Comparison of ENCODE assay signal across 8 cellular contexts in the genomic region with DNA sequence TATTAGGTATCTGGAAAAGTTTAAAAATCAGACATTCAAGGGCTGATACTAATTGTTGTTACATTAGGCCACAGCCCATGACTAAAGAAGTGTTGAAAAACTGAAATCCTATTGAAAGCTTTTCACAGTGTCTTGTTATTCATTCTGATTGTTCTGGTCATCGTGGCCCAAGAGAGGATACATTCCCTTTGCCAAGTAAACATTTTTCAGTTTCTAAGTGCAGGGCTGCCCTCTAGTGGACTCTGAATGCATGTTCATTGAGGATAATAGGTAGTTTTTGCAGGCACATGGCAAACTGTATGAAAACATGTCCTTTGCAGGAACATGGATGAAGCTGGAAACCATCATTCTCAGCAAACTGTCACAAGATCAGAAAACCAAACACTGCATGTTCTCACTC.
A peak's percentile ranks its signal among the peaks of the same experiment; 100 is the strongest.
DNase-seq lines count a peak whose midpoint lies in the region; ATAC-seq and TF ChIP-seq lines count a peak whose summit lies in the region.

No MANE protein-coding gene starts in this region.

- H3K36me3 ChIP-seq in Karpas-422 (ENCODE audit: insufficient read depth, low read length): no peaks in the 10 kb centered on the region; the same call in 1 of the 2 replicates

- no peaks in the 10 kb centered on the region for H4K20me1 ChIP-seq in Karpas-422 (ENCODE audit: insufficient read depth, low read depth, low read length)

- ATAC-seq in natural killer cell: no peak
- no peak for ATAC-seq in natural killer cell treated with Interleukin-12 subunit alpha and Interleukin-12 subunit beta and Interleukin-15 and Interleukin-18, amount 100 ng/mL, for 72 hours
- no peak for ATAC-seq in HG02763 (IDR thresholded peaks at IDR 0.05; ENCODE audit: unreplicated experiment)

- H3K27me3 Mint-ChIP-seq in natural killer cell (ENCODE audit: low read depth in 2 of 2): no peaks in the 10 kb centered on the region
- H3K27me3 Mint-ChIP-seq in natural killer cell treated with Interleukin-12 subunit alpha and Interleukin-12 subunit beta and Interleukin-15 and Interleukin-18, amount 100 ng/mL, for 72 hours: peaks cover 12 to 17% of the 10 kb centered on the region in 2 donors

- DNase-seq in natural killer cell: no peak
- no peak for DNase-seq in natural killer cell treated with Interleukin-12 subunit alpha and Interleukin-12 subunit beta and Interleukin-15 and Interleukin-18, amount 100 ng/mL, for 72 hours (ENCODE audit: low spot score)
- peak; percentile 89 for DNase-seq in Karpas-422
- DNase-seq in iPS-NIHi7 (ENCODE audit: extremely low spot score): peak; percentile 80
- DNase-seq in C1 segment of cervical spinal cord (lab: John Stamatoyannopoulos, UW): no peak
- DNase-seq in activated CD4-positive, CD25-positive, alpha-beta regulatory T cell treated with anti-CD3 and anti-CD28 coated beads, Interleukin-2, amount 50 U/mL, for 72 hours: no peak

- no peak overlapping the region for H3K4me3 ChIP-seq in Karpas-422 (ENCODE audit: low read length)

- H3K27ac ChIP-seq in Karpas-422 (ENCODE audit: low read length): peak overlapping the region; percentile 69
- H3K27ac ChIP-seq in VCaP: no peak overlapping the region

- H3K36me3 Mint-ChIP-seq in natural killer cell: no peaks in the 10 kb centered on the region
- H3K36me3 Mint-ChIP-seq in natural killer cell treated with Interleukin-12 subunit alpha and Interleukin-12 subunit beta and Interleukin-15 and Interleukin-18, amount 100 ng/mL, for 72 hours: no peaks in the 10 kb centered on the region

- H2AFZ ChIP-seq in Karpas-422 (ENCODE audit: low read length): no peak overlapping the region

- peaks cover 34% of the 10 kb centered on the region for H3K79me2 ChIP-seq in Karpas-422 (ENCODE audit: low read length)

- no peaks in the 10 kb centered on the region for H3K9me2 ChIP-seq in Karpas-422 (replicated peaks; ENCODE audit: insufficient read depth, low read length)

- H3K4me3 Mint-ChIP-seq in natural killer cell: no peak overlapping the region
- H3K4me3 Mint-ChIP-seq in natural killer cell treated with Interleukin-12 subunit alpha and Interleukin-12 subunit beta and Interleukin-15 and Interleukin-18, amount 100 ng/mL, for 72 hours: no peak overlapping the region

- no peak overlapping the region for H3K9ac ChIP-seq in Karpas-422 (ENCODE audit: low read length)

- TF ChIP-seq CTCF in natural killer cell (IDR thresholded peaks at IDR 0.05) (peak; percentile 33), VCaP (conservative IDR thresholded peaks at IDR 0.05) (peak; percentile 70)

- H3K27ac Mint-ChIP-seq in natural killer cell: no peak overlapping the region
- no peak overlapping the region for H3K27ac Mint-ChIP-seq in natural killer cell treated with Interleukin-12 subunit alpha and Interleukin-12 subunit beta and Interleukin-15 and Interleukin-18, amount 100 ng/mL, for 72 hours

- H3K4me1 ChIP-seq in Karpas-422 (ENCODE audit: low read length): peaks cover 24% of the 10 kb centered on the region

- H3K4me1 Mint-ChIP-seq in natural killer cell: no peaks in the 10 kb centered on the region
- no peaks in the 10 kb centered on the region for H3K4me1 Mint-ChIP-seq in natural killer cell treated with Interleukin-12 subunit alpha and Interleukin-12 subunit beta and Interleukin-15 and Interleukin-18, amount 100 ng/mL, for 72 hours (ENCODE audit: low read depth in 2 of 2)

- H3K4me2 ChIP-seq in Karpas-422 (ENCODE audit: low read depth, low read length, poor library complexity, severe bottlenecking): peak overlapping the region; percentile 39

- H3K9me3 ChIP-seq in Karpas-422 (ENCODE audit: low read length): no peaks in the 10 kb centered on the region

- intact Hi-C loops in natural killer cell (cut with micrococcal nuclease): no loop called here

- no peaks in the 10 kb centered on the region for H3K27me3 ChIP-seq in Karpas-422 (ENCODE audit: low read length)

- H3K9me3 Mint-ChIP-seq in natural killer cell: peaks cover 2% of the 10 kb centered on the region in 2 donors
- H3K9me3 Mint-ChIP-seq in natural killer cell treated with Interleukin-12 subunit alpha and Interleukin-12 subunit beta and Interleukin-15 and Interleukin-18, amount 100 ng/mL, for 72 hours: peaks cover 6% of the 10 kb centered on the region

Comparison
In these comparisons a context has a peak if more than half of its experiments do, and no peak if none do; other contexts are left out.
1. DNase-seq: peak in Karpas-422 (single experiment) and iPS-NIHi7 (single experiment); none in natural killer cell (single experiment), natural killer cell treated with Interleukin-12 subunit alpha and Interleukin-12 subunit beta and Interleukin-15 and Interleukin-18, amount 100 ng/mL, for 72 hours (single experiment), C1 segment of cervical spinal cord (0 of 14) and activated CD4-positive, CD25-positive, alpha-beta regulatory T cell treated with anti-CD3 and anti-CD28 coated beads, Interleukin-2, amount 50 U/mL, for 72 hours (single experiment).